Comparison of ENCODE assay signal across 1 cellular context in genomic region chr19:40090256-40091204, GRCh38.
TF ChIP-seq lines count a peak whose summit lies in the region.

TSS of gene ZNF780A (minus strand) at chr19:40090943. CDS start at chr19:40084753, 6,190 bp downstream.

TF ChIP-seq in K562, 482 proteins besides CTCF, POLR2A, EP300 and RAD21 (continued from another document and continues in another):
- peak; percentile 39 to 40; a peak in 1 of 4 replicates for TF ChIP-seq SIN3A (IDR thresholded peaks at IDR 0.05; ENCODE audit: borderline replicate concordance in 2 of 2, control insufficient read depth in 1 of 2, low read depth in 2 of 2, low read length in 2 of 2)
- TF ChIP-seq DDX20 (tag; IDR thresholded peaks at IDR 0.05; ENCODE audit: low read depth), result no peak
- TF ChIP-seq PATZ1 (CRISPR knock-in tag; IDR thresholded peaks at IDR 0.05; ENCODE audit: borderline replicate concordance), result no peak
- TF ChIP-seq JUND (IDR thresholded peaks at IDR 0.05; ENCODE audit: borderline replicate concordance, low read depth, low read length), result no peak
- no peak for TF ChIP-seq JUND (tag; IDR thresholded peaks at IDR 0.05; ENCODE audit: borderline replicate concordance, low read depth, low read length)
- TF ChIP-seq KDM5B (IDR thresholded peaks at IDR 0.05; ENCODE audit: insufficient replicate concordance, low read depth, low read length), result peak; percentile 88
- no peak for TF ChIP-seq ZNF639 (CRISPR knock-in tag; conservative IDR thresholded peaks at IDR 0.05 in 1 of 2, IDR thresholded peaks at IDR 0.05 in 1 of 2)
- TF ChIP-seq HNRNPL (IDR thresholded peaks at IDR 0.05; ENCODE audit: low read depth, low read length), result no peak
- TF ChIP-seq, protein P1, sequence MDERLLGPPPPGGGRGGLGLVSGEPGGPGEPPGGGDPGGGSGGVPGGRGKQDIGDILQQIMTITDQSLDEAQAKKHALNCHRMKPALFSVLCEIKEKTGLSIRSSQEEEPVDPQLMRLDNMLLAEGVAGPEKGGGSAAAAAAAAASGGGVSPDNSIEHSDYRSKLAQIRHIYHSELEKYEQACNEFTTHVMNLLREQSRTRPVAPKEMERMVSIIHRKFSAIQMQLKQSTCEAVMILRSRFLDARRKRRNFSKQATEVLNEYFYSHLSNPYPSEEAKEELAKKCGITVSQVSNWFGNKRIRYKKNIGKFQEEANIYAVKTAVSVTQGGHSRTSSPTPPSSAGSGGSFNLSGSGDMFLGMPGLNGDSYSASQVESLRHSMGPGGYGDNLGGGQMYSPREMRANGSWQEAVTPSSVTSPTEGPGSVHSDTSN (CRISPR knock-in tag; IDR thresholded peaks at IDR 0.05; ENCODE audit: low read depth), result no peak
- TF ChIP-seq, protein P1 (tag; conservative IDR thresholded peaks at IDR 0.05; ENCODE audit: low read depth), result peak; percentile 45; the same call in 1 of the 2 replicates
- TF ChIP-seq LCOR (CRISPR knock-in tag; IDR thresholded peaks at IDR 0.05), result no peak
- no peak for TF ChIP-seq RBM17 (IDR thresholded peaks at IDR 0.05; ENCODE audit: borderline replicate concordance, low read depth, low read length)
- no peak for TF ChIP-seq BDP1 (IDR thresholded peaks at IDR 0.05; ENCODE audit: insufficient read depth, insufficient read length)
- TF ChIP-seq PKNOX1 (IDR thresholded peaks at IDR 0.05), result peak; percentile 93
- TF ChIP-seq HDAC1 (IDR thresholded peaks at IDR 0.05), result peak in 1 of 2 experiments; percentile 80; a peak in 2 of 4 replicates
- TF ChIP-seq ZBTB8A (IDR thresholded peaks at IDR 0.05; ENCODE audit: partially characterized antibody), result no peak
- TF ChIP-seq, protein P2, sequence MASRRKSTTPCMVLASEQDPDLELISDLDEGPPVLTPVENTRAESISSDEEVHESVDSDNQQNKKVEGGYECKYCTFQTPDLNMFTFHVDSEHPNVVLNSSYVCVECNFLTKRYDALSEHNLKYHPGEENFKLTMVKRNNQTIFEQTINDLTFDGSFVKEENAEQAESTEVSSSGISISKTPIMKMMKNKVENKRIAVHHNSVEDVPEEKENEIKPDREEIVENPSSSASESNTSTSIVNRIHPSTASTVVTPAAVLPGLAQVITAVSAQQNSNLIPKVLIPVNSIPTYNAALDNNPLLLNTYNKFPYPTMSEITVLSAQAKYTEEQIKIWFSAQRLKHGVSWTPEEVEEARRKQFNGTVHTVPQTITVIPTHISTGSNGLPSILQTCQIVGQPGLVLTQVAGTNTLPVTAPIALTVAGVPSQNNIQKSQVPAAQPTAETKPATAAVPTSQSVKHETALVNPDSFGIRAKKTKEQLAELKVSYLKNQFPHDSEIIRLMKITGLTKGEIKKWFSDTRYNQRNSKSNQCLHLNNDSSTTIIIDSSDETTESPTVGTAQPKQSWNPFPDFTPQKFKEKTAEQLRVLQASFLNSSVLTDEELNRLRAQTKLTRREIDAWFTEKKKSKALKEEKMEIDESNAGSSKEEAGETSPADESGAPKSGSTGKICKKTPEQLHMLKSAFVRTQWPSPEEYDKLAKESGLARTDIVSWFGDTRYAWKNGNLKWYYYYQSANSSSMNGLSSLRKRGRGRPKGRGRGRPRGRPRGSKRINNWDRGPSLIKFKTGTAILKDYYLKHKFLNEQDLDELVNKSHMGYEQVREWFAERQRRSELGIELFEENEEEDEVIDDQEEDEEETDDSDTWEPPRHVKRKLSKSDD (conservative IDR thresholded peaks at IDR 0.05; ENCODE audit: low read length), result no peak; the same call in 1 of the 2 replicates
- TF ChIP-seq, protein P3, sequence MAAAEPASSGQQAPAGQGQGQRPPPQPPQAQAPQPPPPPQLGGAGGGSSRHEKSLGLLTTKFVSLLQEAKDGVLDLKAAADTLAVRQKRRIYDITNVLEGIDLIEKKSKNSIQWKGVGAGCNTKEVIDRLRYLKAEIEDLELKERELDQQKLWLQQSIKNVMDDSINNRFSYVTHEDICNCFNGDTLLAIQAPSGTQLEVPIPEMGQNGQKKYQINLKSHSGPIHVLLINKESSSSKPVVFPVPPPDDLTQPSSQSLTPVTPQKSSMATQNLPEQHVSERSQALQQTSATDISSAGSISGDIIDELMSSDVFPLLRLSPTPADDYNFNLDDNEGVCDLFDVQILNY (CRISPR knock-in tag; IDR thresholded peaks at IDR 0.05), result no peak
- TF ChIP-seq, protein P4, sequence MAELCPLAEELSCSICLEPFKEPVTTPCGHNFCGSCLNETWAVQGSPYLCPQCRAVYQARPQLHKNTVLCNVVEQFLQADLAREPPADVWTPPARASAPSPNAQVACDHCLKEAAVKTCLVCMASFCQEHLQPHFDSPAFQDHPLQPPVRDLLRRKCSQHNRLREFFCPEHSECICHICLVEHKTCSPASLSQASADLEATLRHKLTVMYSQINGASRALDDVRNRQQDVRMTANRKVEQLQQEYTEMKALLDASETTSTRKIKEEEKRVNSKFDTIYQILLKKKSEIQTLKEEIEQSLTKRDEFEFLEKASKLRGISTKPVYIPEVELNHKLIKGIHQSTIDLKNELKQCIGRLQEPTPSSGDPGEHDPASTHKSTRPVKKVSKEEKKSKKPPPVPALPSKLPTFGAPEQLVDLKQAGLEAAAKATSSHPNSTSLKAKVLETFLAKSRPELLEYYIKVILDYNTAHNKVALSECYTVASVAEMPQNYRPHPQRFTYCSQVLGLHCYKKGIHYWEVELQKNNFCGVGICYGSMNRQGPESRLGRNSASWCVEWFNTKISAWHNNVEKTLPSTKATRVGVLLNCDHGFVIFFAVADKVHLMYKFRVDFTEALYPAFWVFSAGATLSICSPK (IDR thresholded peaks at IDR 0.05; ENCODE audit: borderline replicate concordance), result no peak
- TF ChIP-seq CTBP1 (IDR thresholded peaks at IDR 0.05; ENCODE audit: borderline replicate concordance), result peak; percentile 42; the same call in 1 of the 2 replicates
- TF ChIP-seq, protein P5, sequence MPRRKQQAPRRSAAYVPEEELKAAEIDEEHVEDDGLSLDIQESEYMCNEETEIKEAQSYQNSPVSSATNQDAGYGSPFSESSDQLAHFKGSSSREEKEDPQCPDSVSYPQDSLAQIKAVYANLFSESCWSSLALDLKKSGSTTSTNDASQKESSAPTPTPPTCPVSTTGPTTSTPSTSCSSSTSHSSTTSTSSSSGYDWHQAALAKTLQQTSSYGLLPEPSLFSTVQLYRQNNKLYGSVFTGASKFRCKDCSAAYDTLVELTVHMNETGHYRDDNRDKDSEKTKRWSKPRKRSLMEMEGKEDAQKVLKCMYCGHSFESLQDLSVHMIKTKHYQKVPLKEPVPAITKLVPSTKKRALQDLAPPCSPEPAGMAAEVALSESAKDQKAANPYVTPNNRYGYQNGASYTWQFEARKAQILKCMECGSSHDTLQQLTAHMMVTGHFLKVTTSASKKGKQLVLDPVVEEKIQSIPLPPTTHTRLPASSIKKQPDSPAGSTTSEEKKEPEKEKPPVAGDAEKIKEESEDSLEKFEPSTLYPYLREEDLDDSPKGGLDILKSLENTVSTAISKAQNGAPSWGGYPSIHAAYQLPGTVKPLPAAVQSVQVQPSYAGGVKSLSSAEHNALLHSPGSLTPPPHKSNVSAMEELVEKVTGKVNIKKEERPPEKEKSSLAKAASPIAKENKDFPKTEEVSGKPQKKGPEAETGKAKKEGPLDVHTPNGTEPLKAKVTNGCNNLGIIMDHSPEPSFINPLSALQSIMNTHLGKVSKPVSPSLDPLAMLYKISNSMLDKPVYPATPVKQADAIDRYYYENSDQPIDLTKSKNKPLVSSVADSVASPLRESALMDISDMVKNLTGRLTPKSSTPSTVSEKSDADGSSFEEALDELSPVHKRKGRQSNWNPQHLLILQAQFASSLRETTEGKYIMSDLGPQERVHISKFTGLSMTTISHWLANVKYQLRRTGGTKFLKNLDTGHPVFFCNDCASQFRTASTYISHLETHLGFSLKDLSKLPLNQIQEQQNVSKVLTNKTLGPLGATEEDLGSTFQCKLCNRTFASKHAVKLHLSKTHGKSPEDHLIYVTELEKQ (CRISPR knock-in tag; IDR thresholded peaks at IDR 0.05), result no peak
- TF ChIP-seq SAFB (IDR thresholded peaks at IDR 0.05; ENCODE audit: borderline replicate concordance, low read depth, low read length), result no peak
- TF ChIP-seq, protein P6, sequence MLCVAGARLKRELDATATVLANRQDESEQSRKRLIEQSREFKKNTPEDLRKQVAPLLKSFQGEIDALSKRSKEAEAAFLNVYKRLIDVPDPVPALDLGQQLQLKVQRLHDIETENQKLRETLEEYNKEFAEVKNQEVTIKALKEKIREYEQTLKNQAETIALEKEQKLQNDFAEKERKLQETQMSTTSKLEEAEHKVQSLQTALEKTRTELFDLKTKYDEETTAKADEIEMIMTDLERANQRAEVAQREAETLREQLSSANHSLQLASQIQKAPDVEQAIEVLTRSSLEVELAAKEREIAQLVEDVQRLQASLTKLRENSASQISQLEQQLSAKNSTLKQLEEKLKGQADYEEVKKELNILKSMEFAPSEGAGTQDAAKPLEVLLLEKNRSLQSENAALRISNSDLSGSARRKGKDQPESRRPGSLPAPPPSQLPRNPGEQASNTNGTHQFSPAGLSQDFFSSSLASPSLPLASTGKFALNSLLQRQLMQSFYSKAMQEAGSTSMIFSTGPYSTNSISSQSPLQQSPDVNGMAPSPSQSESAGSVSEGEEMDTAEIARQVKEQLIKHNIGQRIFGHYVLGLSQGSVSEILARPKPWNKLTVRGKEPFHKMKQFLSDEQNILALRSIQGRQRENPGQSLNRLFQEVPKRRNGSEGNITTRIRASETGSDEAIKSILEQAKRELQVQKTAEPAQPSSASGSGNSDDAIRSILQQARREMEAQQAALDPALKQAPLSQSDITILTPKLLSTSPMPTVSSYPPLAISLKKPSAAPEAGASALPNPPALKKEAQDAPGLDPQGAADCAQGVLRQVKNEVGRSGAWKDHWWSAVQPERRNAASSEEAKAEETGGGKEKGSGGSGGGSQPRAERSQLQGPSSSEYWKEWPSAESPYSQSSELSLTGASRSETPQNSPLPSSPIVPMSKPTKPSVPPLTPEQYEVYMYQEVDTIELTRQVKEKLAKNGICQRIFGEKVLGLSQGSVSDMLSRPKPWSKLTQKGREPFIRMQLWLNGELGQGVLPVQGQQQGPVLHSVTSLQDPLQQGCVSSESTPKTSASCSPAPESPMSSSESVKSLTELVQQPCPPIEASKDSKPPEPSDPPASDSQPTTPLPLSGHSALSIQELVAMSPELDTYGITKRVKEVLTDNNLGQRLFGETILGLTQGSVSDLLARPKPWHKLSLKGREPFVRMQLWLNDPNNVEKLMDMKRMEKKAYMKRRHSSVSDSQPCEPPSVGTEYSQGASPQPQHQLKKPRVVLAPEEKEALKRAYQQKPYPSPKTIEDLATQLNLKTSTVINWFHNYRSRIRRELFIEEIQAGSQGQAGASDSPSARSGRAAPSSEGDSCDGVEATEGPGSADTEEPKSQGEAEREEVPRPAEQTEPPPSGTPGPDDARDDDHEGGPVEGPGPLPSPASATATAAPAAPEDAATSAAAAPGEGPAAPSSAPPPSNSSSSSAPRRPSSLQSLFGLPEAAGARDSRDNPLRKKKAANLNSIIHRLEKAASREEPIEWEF (CRISPR knock-in tag; IDR thresholded peaks at IDR 0.05), result no peak
- TF ChIP-seq ELK1 (CRISPR knock-in tag; IDR thresholded peaks at IDR 0.05), result no peak
- TF ChIP-seq ETV6 (IDR thresholded peaks at IDR 0.05; ENCODE audit: borderline replicate concordance in 1 of 2, low read depth in 2 of 2, low read length in 1 of 2), result peak; percentile 40 to 82; a peak in 3 of 4 replicates
- no peak for TF ChIP-seq ETV6 (CRISPR knock-in tag; IDR thresholded peaks at IDR 0.05; ENCODE audit: borderline replicate concordance)
